Comparison of ENCODE assay signal across 9 cellular contexts in the genomic region with DNA sequence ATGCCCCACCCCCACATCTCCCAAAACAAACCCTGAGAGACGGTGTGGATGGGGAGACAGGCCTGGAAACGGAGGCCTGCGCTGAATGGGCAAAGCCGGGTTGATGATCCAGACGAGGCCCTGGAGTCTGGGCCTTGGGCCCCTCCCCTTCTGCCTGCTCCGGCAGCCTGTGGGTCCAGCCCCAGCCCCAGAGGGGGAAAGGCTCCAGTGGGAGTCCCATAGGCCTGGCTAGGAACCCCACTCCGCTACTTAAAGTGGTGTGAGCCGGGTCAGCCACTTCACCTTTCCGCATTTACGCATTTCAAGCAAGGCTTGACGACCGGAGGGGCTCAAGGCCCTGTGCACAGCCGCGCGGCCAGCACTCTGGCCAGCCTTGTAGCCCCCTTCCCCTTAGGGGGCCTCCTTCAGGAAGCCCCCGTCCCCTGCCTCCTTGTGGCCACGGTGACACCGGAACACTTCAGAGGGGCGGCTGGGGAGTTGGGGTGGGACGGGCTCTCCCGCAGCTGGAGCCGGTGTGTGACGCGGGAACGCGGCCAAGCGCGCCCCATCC. TPM values are rescaled to one million over a fixed set of nuclear protein-coding genes. Genes with fewer than 3 reads are reported as not detected.
DNase-seq lines count a peak whose midpoint lies in the region; ATAC-seq and TF ChIP-seq lines count a peak whose summit lies in the region.
"Had no signal": no experiment of that assay in that cellular context is flagged by ENCODE, and none has a peak within 500 bp of the region (broad histone marks: within the 10 kb centered on the region; RNA-seq: fewer than 3 reads in every experiment).

No MANE protein-coding gene starts in this region.

- H3K4me3 Mint-ChIP-seq in WTC11: peak overlapping the region; percentile 58; the same call in 1 of the 2 replicates

- DNase-seq in DMS153 (lab: John Stamatoyannopoulos, UW) (peak; percentile 27), DMS153 treated with DMSO at 0.1 percent for 48 hours (lab: John Stamatoyannopoulos, UW; ENCODE audit: unreplicated experiment) (no peak), WTC11 (ENCODE audit: low spot score) (no peak), left kidney (ENCODE audit: low read depth, low spot score) (peak; percentile 63), thoracic aorta (ENCODE audit: low spot score) (no peak), GM20000 (ENCODE audit: low spot score) (no peak), SW 1271 (lab: John Stamatoyannopoulos, UW) (no peak)

- ATAC-seq in WTC11: peak; percentile 12
- no peak for ATAC-seq in thoracic aorta (ENCODE audit: insufficient number of reproducible peaks, low FRiP score, low read depth)
- ATAC-seq in HG02884 (IDR thresholded peaks at IDR 0.05; ENCODE audit: unreplicated experiment): no peak

- no peaks in the 10 kb centered on the region for H3K27me3 ChIP-seq in thoracic aorta (replicated peaks; ENCODE audit: insufficient read depth)

- peaks cover 31% of the 10 kb centered on the region for H3K27me3 Mint-ChIP-seq in WTC11 (ENCODE audit: low read depth)

- TF ChIP-seq CTCF in WTC11 (IDR thresholded peaks at IDR 0.05) (no peak), thoracic aorta (IDR thresholded peaks at IDR 0.05) (no peak), GM20000 (IDR thresholded peaks at IDR 0.05; ENCODE audit: extremely low read depth, missing control alignments) (no peak)

- no peaks in the 10 kb centered on the region for H3K36me3 ChIP-seq in thoracic aorta

- POLR2A ChIA-PET in WTC11 (lab: Charles Lee): no interaction called here

- H3K9me3 Mint-ChIP-seq in WTC11: no peaks in the 10 kb centered on the region

- CTCF ChIA-PET in WTC11 (lab: Charles Lee): interaction anchor here (1.1 to 12.3 kb wide), 5 partner anchors 14 to 66 kb away, joined by 3 to 199 read pairs (median 5); no protein-coding TSS in a partner anchor

- H3K9me3 ChIP-seq in thoracic aorta: no peaks in the 10 kb centered on the region

- H3K4me1 ChIP-seq in thoracic aorta (ENCODE audit: control insufficient read depth in 1 of 2, low read depth in 2 of 2): peaks cover 12 to 58% of the 10 kb centered on the region in 2 donors

- no peaks in the 10 kb centered on the region for H3K36me3 Mint-ChIP-seq in WTC11

- H3K27ac ChIP-seq in thoracic aorta: peak overlapping the region; percentile 50 to 71

- peaks cover 20% of the 10 kb centered on the region for H3K4me1 Mint-ChIP-seq in WTC11

- peak overlapping the region; percentile 83 for H3K4me3 ChIP-seq in thoracic aorta

- H3K27ac Mint-ChIP-seq in WTC11: no peak overlapping the region

TF ChIP-seq in WTC11, 78 proteins besides CTCF, POLR2A, EP300 and RAD21:
- TF ChIP-seq GRHL2 (CRISPR knock-in tag; IDR thresholded peaks at IDR 0.05; ENCODE audit: insufficient replicate concordance, severe bottlenecking): no peak
- TF ChIP-seq, protein P1, sequence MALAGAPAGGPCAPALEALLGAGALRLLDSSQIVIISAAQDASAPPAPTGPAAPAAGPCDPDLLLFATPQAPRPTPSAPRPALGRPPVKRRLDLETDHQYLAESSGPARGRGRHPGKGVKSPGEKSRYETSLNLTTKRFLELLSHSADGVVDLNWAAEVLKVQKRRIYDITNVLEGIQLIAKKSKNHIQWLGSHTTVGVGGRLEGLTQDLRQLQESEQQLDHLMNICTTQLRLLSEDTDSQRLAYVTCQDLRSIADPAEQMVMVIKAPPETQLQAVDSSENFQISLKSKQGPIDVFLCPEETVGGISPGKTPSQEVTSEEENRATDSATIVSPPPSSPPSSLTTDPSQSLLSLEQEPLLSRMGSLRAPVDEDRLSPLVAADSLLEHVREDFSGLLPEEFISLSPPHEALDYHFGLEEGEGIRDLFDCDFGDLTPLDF (CRISPR knock-in tag; IDR thresholded peaks at IDR 0.05): no peak
- TF ChIP-seq ESRRA (CRISPR knock-in tag; IDR thresholded peaks at IDR 0.05; ENCODE audit: borderline replicate concordance): peak; percentile 53; the same call in 1 of the 2 replicates
- 0 out of 2 replicates have a peak, but pooled peaks have one; percentile 43 for TF ChIP-seq ETV6 (CRISPR knock-in tag; IDR thresholded peaks at IDR 0.05)
- 0 out of 2 replicates have a peak, but pooled peaks have one; percentile 70 for TF ChIP-seq RELA (CRISPR knock-in tag; IDR thresholded peaks at IDR 0.05; ENCODE audit: borderline replicate concordance)

RNA-seq across cellular contexts. Expression of a gene that starts 0.6 kb away (rescaled TPM):
- total RNA-seq in WTC11 (2021) (19.6 to 25.2 TPM (median 24.1 TPM) in 3 replicates), thoracic aorta (100 to 1,000 TPM; 135 to 228 TPM)

RNA-seq across cellular contexts. Expression of a gene that starts 28.1 kb away (rescaled TPM):
- total RNA-seq in WTC11 (2021): 0.21 to 0.42 TPM (median 0.30 TPM) in 3 replicates
- total RNA-seq in thoracic aorta: not detected

RNA-seq across cellular contexts. Expression of a gene that starts 38.6 kb away (rescaled TPM):
- total RNA-seq in WTC11 (2021): not detected in 3 replicates
- not detected for total RNA-seq in thoracic aorta
- total RNA-seq: A172 had no signal

Comparison
In these comparisons a context has a peak if more than half of its experiments do, and no peak if none do; other contexts are left out.
1. DNase-seq: peak in DMS153 (single experiment) and left kidney (single experiment); none in DMS153 treated with DMSO at 0.1 percent for 48 hours (single experiment), WTC11 (single experiment), thoracic aorta (single experiment), GM20000 (single experiment) and SW 1271 (0 of 2).